In the genomic region with DNA sequence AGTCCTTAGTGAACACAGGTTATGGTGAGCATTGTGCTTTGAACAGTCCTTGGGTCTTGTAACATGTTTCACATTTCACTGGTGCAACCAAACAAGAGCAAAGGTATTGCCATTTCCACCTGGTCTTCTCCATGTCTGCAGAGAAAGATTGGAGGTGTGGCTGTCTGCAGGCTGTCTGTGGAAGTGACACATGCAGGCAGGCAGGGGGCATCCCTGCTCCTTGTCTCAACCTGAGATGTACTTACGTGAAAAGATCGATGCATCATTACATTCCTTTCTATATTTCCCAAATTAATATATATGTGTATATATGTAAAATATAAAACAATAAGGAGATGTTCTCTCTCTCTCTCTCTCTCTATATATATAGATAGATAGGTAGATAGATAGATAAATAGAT, we compare ENCODE assay signal across 10 cellular contexts. TPM values are rescaled to one million over a fixed set of nuclear protein-coding genes. Genes with fewer than 3 reads are reported as not detected.
DNase-seq lines count a peak whose midpoint lies in the region; ATAC-seq and TF ChIP-seq lines count a peak whose summit lies in the region.
"Had no signal": no experiment of that assay in that cellular context is flagged by ENCODE, and none has a peak within 500 bp of the region (broad histone marks: within the 10 kb centered on the region; RNA-seq: fewer than 3 reads in every experiment).

No MANE protein-coding gene starts in this region.

- no peak for ATAC-seq in HG03442 (IDR thresholded peaks at IDR 0.05; ENCODE audit: unreplicated experiment)
- ATAC-seq in GM18517 (IDR thresholded peaks at IDR 0.05; ENCODE audit: unreplicated experiment): no peak
- ATAC-seq: stimulated activated memory B cell treated with anti-CD40 and anti-IgM and Interleukin-4, amounts not matched to agents 10 μg/mL and 1 μg/mL and 100 μg/mL, for 72 hours had no signal

- H3K27ac ChIP-seq in spleen: no peak overlapping the region
- H3K27ac ChIP-seq: neutrophil had no signal

- no peaks in the 10 kb centered on the region for H3K36me3 ChIP-seq in kidney epithelial cell (ENCODE audit: control insufficient read depth, insufficient read depth, low read length)
- peaks cover 0 to 76% (median under 1%) of the 10 kb centered on the region in 6 donors for H3K36me3 ChIP-seq in spleen

- DNase-seq in CMK (ENCODE audit: low read depth) (peak; percentile 4), HT-29 (ENCODE audit: low spot score) (peak; percentile 34), astrocyte of the hippocampus (ENCODE audit: low read depth, low spot score) (peak; percentile 12), kidney epithelial cell (ENCODE audit: low read depth) (no peak), spleen (no peak), NCI-H774 (lab: John Stamatoyannopoulos, UW) (no peak)

- H3K27me3 ChIP-seq in kidney epithelial cell (ENCODE audit: control insufficient read depth, insufficient read depth, low read length) (no peaks in the 10 kb centered on the region), spleen (replicated peaks in 1 of 7) (no peaks in the 10 kb centered on the region)
- H3K27me3 ChIP-seq: neutrophil had no signal

- TF ChIP-seq CTCF in kidney epithelial cell (IDR thresholded peaks at IDR 0.05; ENCODE audit: insufficient read depth, low read length, poor library complexity, severe bottlenecking): peak; percentile 33
- TF ChIP-seq CTCF in spleen (IDR thresholded peaks at IDR 0.05 in 8 of 11, conservative IDR thresholded peaks at IDR 0.05 in 3 of 11): peak in 1 of 11 experiments; percentile 13

- H3K4me1 ChIP-seq in spleen: no peaks in the 10 kb centered on the region

- intact Hi-C loops in spleen (cut with DNase I; ENCODE audit: low total_unique reads): no loop called here

- 64 to 83% (median 77%) methylated on average over 2 of the region's 2 CpGs for WGBS in spleen, 5 donors

- H3K9me3 ChIP-seq in spleen: no peaks in the 10 kb centered on the region
- H3K9me3 ChIP-seq: neutrophil had no signal

- no peak for TF ChIP-seq POLR2A in spleen (IDR thresholded peaks at IDR 0.05)

- H3K4me3 ChIP-seq in kidney epithelial cell (ENCODE audit: low read depth, low read length): no peak overlapping the region
- H3K4me3 ChIP-seq in spleen: no peak overlapping the region

RNA-seq across cellular contexts. Expression of gene LRRC18, which starts 54.3 kb away (rescaled TPM):
- not detected in 2 replicates for total RNA-seq in HT-29 (2014; rRNA removed; shearing (Covaris generic))
- total RNA-seq in kidney epithelial cell (not detected in 2 replicates), spleen (not detected)
- under 1 TPM in 1 of 3 donors, not detected in 2; 0.06 TPM for polyA plus RNA-seq in spleen

Comparison
In these comparisons a context has a peak if more than half of its experiments do, and no peak if none do; other contexts are left out.
1. DNase-seq: peak in CMK (single experiment), HT-29 (single experiment) and astrocyte of the hippocampus (single experiment); none in kidney epithelial cell (single experiment), spleen (single experiment) and NCI-H774 (single experiment).